17 cellular contexts compared by ENCODE assay signal in genomic region chr1:246091477-246091876, GRCh38.
"Had no signal": no experiment of that assay in that cellular context is flagged by ENCODE, and none has a peak within 500 bp of the region (broad histone marks: within the 10 kb centered on the region; RNA-seq: fewer than 3 reads in every experiment).

No MANE protein-coding gene starts in this region.

- H3K27ac ChIP-seq: parathyroid adenoma had no signal

- DNase-seq: activated CD4-positive, alpha-beta memory T cell treated with anti-CD3 and anti-CD28 coated beads, Interleukin-2, amount 10 ng/mL, durations not matched to agents 7 days and 5 days; activated CD4-positive, alpha-beta T cell treated with anti-CD3 and anti-CD28 coated beads for 1 hour; activated naive CD4-positive, alpha-beta T cell treated with anti-CD3 and anti-CD28 coated beads for 36 hours; cerebellar nuclear complex; dermis blood vessel endothelial cell; endodermal cell; foreskin melanocyte; head of caudate nucleus; left colon; midbrain; retina; stimulated activated CD4-positive, alpha-beta T cell treated with anti-CD3 and anti-CD28 coated beads, Interleukin-15, amount 100 ng/mL, for 24 hours; stimulated activated CD4-positive, alpha-beta T cell treated with anti-CD3 and anti-CD28 coated beads, Interleukin-4, amount 100 ng/mL, for 24 hours; stimulated activated naive CD8-positive, alpha-beta T cell treated with anti-CD3 and anti-CD28 coated beads, Interleukin-15, amount 100 ng/mL, for 72 hours had no signal

- ATAC-seq: activated T-helper 17 cell treated with anti-CD3 and anti-CD28 coated beads, Interleukin-2, amount 50 U/mL, for 72 hours; left colon; stimulated activated naive CD8-positive, alpha-beta T cell treated with anti-CD3 and anti-CD28 coated beads, Interleukin-15, amount 100 ng/mL, for 72 hours had no signal

- H3K4me1 ChIP-seq: parathyroid adenoma had no signal

- H3K4me3 ChIP-seq: lung had no signal
